8 cellular contexts compared by ENCODE assay signal in genomic region chr5:175967471-175968372, GRCh38. TPM values are rescaled to one million over a fixed set of nuclear protein-coding genes. Genes with fewer than 3 reads are reported as not detected.
A peak's percentile ranks its signal among the peaks of the same experiment; 100 is the strongest.
DNase-seq lines count a peak whose midpoint lies in the region; FAIRE-seq and TF ChIP-seq lines count a peak whose summit lies in the region.
"Not testable (repeated sequence)": the region's sequence is repeated elsewhere in the genome, so short reads cannot be mapped to it uniquely, and the experiment has no call there.

THOC3 (minus strand) TSS chr5:175968315; CDS start chr5:175968208, 107 bp downstream.

- DNase-seq in GM12892 (ENCODE audit: insufficient read length); chondrocyte (ENCODE audit: low spot score): not testable (repeated sequence)
- peak; percentile 32 for DNase-seq in HFF-Myc (ENCODE audit: extremely low read depth, low read depth)
- DNase-seq in activated CD4-positive, alpha-beta memory T cell treated with anti-CD3 and anti-CD28 coated beads for 36 hours = peak; percentile 86
- peak; percentile 53 for DNase-seq in renal cortical epithelial cell (ENCODE audit: low read depth)
- DNase-seq in testis = peak; percentile 62

- not testable (repeated sequence) for H3K36me3 Mint-ChIP-seq in activated CD4-positive, alpha-beta memory T cell treated with anti-CD3 and anti-CD28 coated beads for 36 hours; chondrocyte (ENCODE audit: low read depth)

- H3K4me1 Mint-ChIP-seq in activated CD4-positive, alpha-beta memory T cell treated with anti-CD3 and anti-CD28 coated beads for 36 hours (ENCODE audit: low read depth); chondrocyte (ENCODE audit: low read depth): not testable (repeated sequence)

- peak within 1 kb of the TSS; percentile 87 for H3K4me3 Mint-ChIP-seq in activated CD4-positive, alpha-beta memory T cell treated with anti-CD3 and anti-CD28 coated beads for 36 hours
- H3K4me3 Mint-ChIP-seq in chondrocyte (ENCODE audit: unreplicated experiment) = peak within 1 kb of the TSS; percentile 92

- WGBS in testis, 2 donors = 0% methylated on average over 8 to 19 of the region's 67 CpGs

- H3K27me3 ChIP-seq in testis = not testable (repeated sequence)

- not testable (repeated sequence) for H3K27ac Mint-ChIP-seq in activated CD4-positive, alpha-beta memory T cell treated with anti-CD3 and anti-CD28 coated beads for 36 hours
- peak within 1 kb of the TSS; percentile 61 for H3K27ac Mint-ChIP-seq in chondrocyte (ENCODE audit: unreplicated experiment)

- peak within 1 kb of the TSS; percentile 56 for H3K27ac ChIP-seq in KOPT-K1 (ENCODE audit: low read depth, low read length, poor library complexity, severe bottlenecking)
- H3K27ac ChIP-seq in testis = not testable (repeated sequence)

- peak; percentile 27; the same call in 1 of the 2 replicates for TF ChIP-seq POLR2A in GM12892 (IDR thresholded peaks at IDR 0.05; ENCODE audit: low read depth, low read length)
- not testable (repeated sequence) for TF ChIP-seq POLR2A in testis (IDR thresholded peaks at IDR 0.05)

- POLR2A ChIA-PET in activated CD4-positive, alpha-beta memory T cell treated with anti-CD3 and anti-CD28 coated beads for 36 hours (lab: Charles Lee) = not testable (repeated sequence)

- CTCF ChIA-PET in activated CD4-positive, alpha-beta memory T cell treated with anti-CD3 and anti-CD28 coated beads for 36 hours (lab: Charles Lee) = not testable (repeated sequence)

- H3K9me3 Mint-ChIP-seq in activated CD4-positive, alpha-beta memory T cell treated with anti-CD3 and anti-CD28 coated beads for 36 hours; chondrocyte (ENCODE audit: low read depth): not testable (repeated sequence)

- peak within 1 kb of the TSS; percentile 52 for H3K4me3 ChIP-seq in HFF-Myc (replicated peaks; ENCODE audit: low read depth, low read length)
- peak within 1 kb of the TSS; percentile 89 for H3K4me3 ChIP-seq in iPS-18c (ENCODE audit: insufficient read depth, low read depth, low read length)
- peak within 1 kb of the TSS; percentile 75 to 88 for H3K4me3 ChIP-seq in testis

- intact Hi-C loops in activated CD4-positive, alpha-beta memory T cell treated with anti-CD3 and anti-CD28 coated beads for 36 hours (cut with micrococcal nuclease); testis (cut with DNase I; ENCODE audit: low total_unique reads): not testable (repeated sequence)

- not testable (repeated sequence) for H3K36me3 ChIP-seq in KOPT-K1 (ENCODE audit: insufficient read depth, low read length); testis (ENCODE audit: low read depth, missing control alignments)

- H3K4me1 ChIP-seq in testis = not testable (repeated sequence)

- peak; percentile 100 for FAIRE-seq in GM12892 (lab: Jason Lieb, UNC)

- H3K27me3 Mint-ChIP-seq in activated CD4-positive, alpha-beta memory T cell treated with anti-CD3 and anti-CD28 coated beads for 36 hours; chondrocyte (ENCODE audit: low read depth): not testable (repeated sequence)

- not testable (repeated sequence) for TF ChIP-seq CTCF in HFF-Myc (IDR thresholded peaks at IDR 0.05; ENCODE audit: low read depth, low read length, missing control alignments); testis (IDR thresholded peaks at IDR 0.05)
- peak; percentile 31 for TF ChIP-seq CTCF in chondrocyte (IDR thresholded peaks at IDR 0.05)

- H3K9me3 ChIP-seq in KOPT-K1 (ENCODE audit: insufficient read depth, low read length, poor library complexity, severe bottlenecking); iPS-18c (ENCODE audit: control insufficient read depth, insufficient read depth, low read length); testis: not testable (repeated sequence)

RNA-seq across cellular contexts. Expression of gene THOC3, which starts in this region (rescaled TPM):
- polyA plus RNA-seq in GM12892 (2012; ENCODE audit: missing spikeins) = 72.5 TPM
- total RNA-seq in activated CD4-positive, alpha-beta memory T cell treated with anti-CD3 and anti-CD28 coated beads for 36 hours = 100 to 1,000 TPM; 139 to 148 TPM
- 26.8 to 36.9 TPM (median 31.3 TPM) in 3 replicates for total RNA-seq in chondrocyte
- 33.0 and 55.4 TPM in 2 replicates for total RNA-seq in renal cortical epithelial cell
- total RNA-seq in testis = 10 to 100 TPM; 66.8 to 76.3 TPM
- polyA plus RNA-seq in testis (ENCODE audit: insufficient read depth, low read depth, low replicate concordance) = 90.5 TPM
